Comparison of ENCODE assay signal across 11 cellular contexts in the genomic region with DNA sequence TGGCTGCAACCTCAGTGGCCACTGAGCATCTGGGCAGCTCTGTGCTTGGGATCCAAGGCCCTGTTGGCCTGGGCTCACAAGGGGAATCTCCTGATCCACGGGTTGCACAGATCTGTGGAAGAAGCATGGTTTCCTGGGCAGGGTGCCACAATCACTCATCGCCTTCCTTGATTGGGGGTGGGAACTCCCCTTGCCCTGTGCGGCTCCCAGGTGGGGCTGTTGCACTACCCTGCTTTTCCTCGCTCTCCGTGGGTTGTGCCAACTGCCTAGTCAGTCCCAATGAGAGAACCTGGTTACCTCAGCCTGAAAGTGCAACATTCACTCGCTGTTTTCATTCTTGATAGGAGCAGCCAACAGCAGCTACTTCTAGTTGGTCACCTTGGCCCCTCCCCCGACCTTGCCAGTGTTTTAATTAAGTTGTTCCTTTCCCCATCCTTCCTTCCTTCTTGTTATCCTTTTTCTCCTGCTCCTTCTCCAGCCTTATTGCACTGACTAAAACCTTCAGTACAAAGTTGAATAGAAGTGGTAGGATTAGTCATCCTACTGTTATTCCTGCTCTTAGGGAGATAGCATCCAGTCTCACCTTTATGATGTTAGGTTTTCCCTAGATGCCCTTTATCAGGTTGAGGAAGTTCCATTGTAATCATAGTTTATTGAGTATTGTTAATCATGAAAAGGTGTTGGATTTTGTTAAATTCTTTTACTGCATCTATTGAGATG. TPM values are rescaled to one million over a fixed set of nuclear protein-coding genes. Genes with fewer than 3 reads are reported as not detected.
DNase-seq lines count a peak whose midpoint lies in the region; ATAC-seq and TF ChIP-seq lines count a peak whose summit lies in the region.
"Not testable (repeated sequence)": the region's sequence is repeated elsewhere in the genome, so short reads cannot be mapped to it uniquely, and the experiment has no call there.
"Had no signal": no experiment of that assay in that cellular context is flagged by ENCODE, and none has a peak within 500 bp of the region (broad histone marks: within the 10 kb centered on the region; RNA-seq: fewer than 3 reads in every experiment).

No MANE protein-coding gene starts in this region.

- H4K20me1 ChIP-seq in hepatocyte (ENCODE audit: insufficient read depth, poor library complexity, severe bottlenecking): not testable (repeated sequence)

- H3K9me2 ChIP-seq in hepatocyte (replicated peaks; ENCODE audit: insufficient read depth): not testable (repeated sequence)

- TF ChIP-seq POLR2A in heart left ventricle (IDR thresholded peaks at IDR 0.05): not testable (repeated sequence)

- DNase-seq in M059J (ENCODE audit: low read depth) (peak; percentile 1), endodermal cell (peak; percentile 32), heart left ventricle (peak in 4 of 5 donors; percentile 4 to 45 (median 28)), hepatocyte (ENCODE audit: low spot score) (peak; percentile 8), renal cortical epithelial cell (ENCODE audit: low read depth) (peak; percentile 22)
- peak; percentile 12 for DNase-seq in activated CD4-positive, alpha-beta memory T cell treated with anti-CD3 and anti-CD28 coated beads for 36 hours
- DNase-seq in activated naive CD4-positive, alpha-beta T cell treated with anti-CD3 and anti-CD28 coated beads for 36 hours: peak; percentile 4
- DNase-seq in stimulated activated naive CD8-positive, alpha-beta T cell treated with anti-CD3 and anti-CD28 coated beads, Interleukin-15, amount 100 ng/mL, for 72 hours: peak in 1 of 2 donors; percentile 23

- H3K27me3 Mint-ChIP-seq in activated CD4-positive, alpha-beta memory T cell treated with anti-CD3 and anti-CD28 coated beads for 36 hours; activated naive CD4-positive, alpha-beta T cell treated with anti-CD3 and anti-CD28 coated beads for 36 hours (ENCODE audit: low read depth); endodermal cell (ENCODE audit: insufficient read depth); stimulated activated naive CD8-positive, alpha-beta T cell treated with anti-CD3 and anti-CD28 coated beads, Interleukin-15, amount 100 ng/mL, for 72 hours: not testable (repeated sequence)

- not testable (repeated sequence) for H3K9me3 ChIP-seq in endodermal cell (ENCODE audit: control insufficient read depth, low read length); heart left ventricle; hepatocyte (ENCODE audit: low read depth)

- peak; percentile 83 to 96 (median 90) for ATAC-seq in heart left ventricle
- peak; percentile 80 for ATAC-seq in stimulated activated naive CD8-positive, alpha-beta T cell treated with anti-CD3 and anti-CD28 coated beads, Interleukin-15, amount 100 ng/mL, for 72 hours

- not testable (repeated sequence) for H3K4me1 ChIP-seq in endodermal cell (ENCODE audit: control insufficient read depth, insufficient read depth, low read length); heart left ventricle; hepatocyte (ENCODE audit: insufficient read depth)

- CTCF ChIA-PET in activated CD4-positive, alpha-beta memory T cell treated with anti-CD3 and anti-CD28 coated beads for 36 hours (lab: Charles Lee); activated naive CD4-positive, alpha-beta T cell treated with anti-CD3 and anti-CD28 coated beads for 36 hours (lab: Charles Lee): not testable (repeated sequence)

- not testable (repeated sequence) for H3K9me3 Mint-ChIP-seq in activated CD4-positive, alpha-beta memory T cell treated with anti-CD3 and anti-CD28 coated beads for 36 hours; activated naive CD4-positive, alpha-beta T cell treated with anti-CD3 and anti-CD28 coated beads for 36 hours; endodermal cell; stimulated activated naive CD8-positive, alpha-beta T cell treated with anti-CD3 and anti-CD28 coated beads, Interleukin-15, amount 100 ng/mL, for 72 hours

- H3K36me3 ChIP-seq in endodermal cell (ENCODE audit: control insufficient read depth, insufficient read depth, low read length); heart left ventricle; hepatocyte (replicated peaks; ENCODE audit: insufficient read depth, low read depth): not testable (repeated sequence)

- not testable (repeated sequence) for H3K4me3 ChIP-seq in endodermal cell (ENCODE audit: low read length); heart left ventricle; hepatocyte

- H3K27ac ChIP-seq in endodermal cell (ENCODE audit: low read depth, low read length); heart left ventricle; hepatocyte: not testable (repeated sequence)

- H2AFZ ChIP-seq in hepatocyte: not testable (repeated sequence)

- peaks cover 13% of the 10 kb centered on the region for H3K36me3 Mint-ChIP-seq in activated CD4-positive, alpha-beta memory T cell treated with anti-CD3 and anti-CD28 coated beads for 36 hours
- H3K36me3 Mint-ChIP-seq in activated naive CD4-positive, alpha-beta T cell treated with anti-CD3 and anti-CD28 coated beads for 36 hours (ENCODE audit: low read depth): peaks cover 16% of the 10 kb centered on the region
- peaks cover 15% of the 10 kb centered on the region for H3K36me3 Mint-ChIP-seq in endodermal cell (ENCODE audit: low read depth)

- 85% methylated on average over 4 of the region's 7 CpGs; no CpG with 5 or more reads in 1 of the 2 experiments for WGBS in endodermal cell (ENCODE audit: insufficient coverage in 1 of 2, insufficient read length in 1 of 2), 2 experiments
- WGBS in heart left ventricle, 4 donors: 62 to 82% (median 81%) methylated on average over 2 to 6 of the region's 7 CpGs
- WGBS in hepatocyte (ENCODE audit: low lambda C conversion rate, missing lambda C conversion rate): 88% methylated on average over 2 of the region's 7 CpGs

- H3K27me3 ChIP-seq in endodermal cell (ENCODE audit: control insufficient read depth, insufficient read depth, low read length, poor library complexity, severe bottlenecking); heart left ventricle; hepatocyte: not testable (repeated sequence)

- H3K9ac ChIP-seq in endodermal cell (ENCODE audit: extremely low read depth, low read length, poor library complexity, severe bottlenecking): not testable (repeated sequence)

- not testable (repeated sequence) for H3K4me1 Mint-ChIP-seq in activated CD4-positive, alpha-beta memory T cell treated with anti-CD3 and anti-CD28 coated beads for 36 hours (ENCODE audit: low read depth); activated naive CD4-positive, alpha-beta T cell treated with anti-CD3 and anti-CD28 coated beads for 36 hours (ENCODE audit: low read depth); endodermal cell; stimulated activated naive CD8-positive, alpha-beta T cell treated with anti-CD3 and anti-CD28 coated beads, Interleukin-15, amount 100 ng/mL, for 72 hours

- H3K79me2 ChIP-seq in hepatocyte: not testable (repeated sequence)

- not testable (repeated sequence) for H3K4me2 ChIP-seq in hepatocyte

- not testable (repeated sequence) for H3K4me3 Mint-ChIP-seq in activated CD4-positive, alpha-beta memory T cell treated with anti-CD3 and anti-CD28 coated beads for 36 hours; activated naive CD4-positive, alpha-beta T cell treated with anti-CD3 and anti-CD28 coated beads for 36 hours; endodermal cell; stimulated activated naive CD8-positive, alpha-beta T cell treated with anti-CD3 and anti-CD28 coated beads, Interleukin-15, amount 100 ng/mL, for 72 hours

- not testable (repeated sequence) for H3K27ac Mint-ChIP-seq in activated CD4-positive, alpha-beta memory T cell treated with anti-CD3 and anti-CD28 coated beads for 36 hours; activated naive CD4-positive, alpha-beta T cell treated with anti-CD3 and anti-CD28 coated beads for 36 hours; endodermal cell; stimulated activated naive CD8-positive, alpha-beta T cell treated with anti-CD3 and anti-CD28 coated beads, Interleukin-15, amount 100 ng/mL, for 72 hours

- POLR2A ChIA-PET in activated CD4-positive, alpha-beta memory T cell treated with anti-CD3 and anti-CD28 coated beads for 36 hours (lab: Charles Lee): not testable (repeated sequence)

- not testable (repeated sequence) for TF ChIP-seq CTCF in endodermal cell (conservative IDR thresholded peaks at IDR 0.05); heart left ventricle (IDR thresholded peaks at IDR 0.05); hepatocyte (IDR thresholded peaks at IDR 0.05; ENCODE audit: poor library complexity)

- intact Hi-C loops in activated CD4-positive, alpha-beta memory T cell treated with anti-CD3 and anti-CD28 coated beads for 36 hours (cut with micrococcal nuclease); activated naive CD4-positive, alpha-beta T cell treated with anti-CD3 and anti-CD28 coated beads for 36 hours (cut with micrococcal nuclease); heart left ventricle (cut with DNase I): not testable (repeated sequence)

RNA-seq across cellular contexts. Expression of gene GPR89A, which starts 48.6 kb away (rescaled TPM):
- total RNA-seq in M059J (2014; rRNA removed; shearing (Covaris generic)): 70.5 and 120 TPM in 2 replicates
- total RNA-seq in activated CD4-positive, alpha-beta memory T cell treated with anti-CD3 and anti-CD28 coated beads for 36 hours: 10 to 100 TPM; 22.7 to 24.9 TPM
- 10 to 100 TPM; 18.0 to 19.4 TPM for total RNA-seq in activated naive CD4-positive, alpha-beta T cell treated with anti-CD3 and anti-CD28 coated beads for 36 hours
- total RNA-seq in endodermal cell (10 to 100 TPM; 33.9 to 34.5 TPM), heart left ventricle (10 to 100 TPM in 6 of 9 donors, 1 to 10 TPM in 3; 7.4 to 16.1 (median 10.8) TPM), hepatocyte (35.9 and 39.7 TPM in 2 replicates), renal cortical epithelial cell (44.6 and 54.2 TPM in 2 replicates)
- polyA plus RNA-seq in endodermal cell (2013, experiment 1 of 2): 23.7 TPM
- 22.1 TPM for polyA plus RNA-seq in endodermal cell (2013, experiment 2 of 2)
- polyA plus RNA-seq in heart left ventricle (10 to 100 TPM in 1 of 2 donors, 1 to 10 TPM in 1; 6.2 to 17.1 TPM), hepatocyte (29.5 and 31.9 TPM in 2 replicates)

RNA-seq across cellular contexts. Expression of gene PDZK1, which starts 50.8 kb away (rescaled TPM):
- total RNA-seq in M059J (2014; rRNA removed; shearing (Covaris generic)): 8.8 and 10.5 TPM in 2 replicates
- total RNA-seq in activated CD4-positive, alpha-beta memory T cell treated with anti-CD3 and anti-CD28 coated beads for 36 hours: not detected
- total RNA-seq in activated naive CD4-positive, alpha-beta T cell treated with anti-CD3 and anti-CD28 coated beads for 36 hours: not detected
- total RNA-seq in endodermal cell (10 to 100 TPM; 47.2 to 51.8 TPM), heart left ventricle (under 1 TPM in 3 of 9 donors, not detected in 6; 0.20 to 0.25 (median 0.20) TPM), hepatocyte (44.9 and 50.5 TPM in 2 replicates), renal cortical epithelial cell (34.4 and 229 TPM in 2 replicates)
- polyA plus RNA-seq in endodermal cell (2013, experiment 1 of 2): 12.6 TPM
- 13.9 TPM for polyA plus RNA-seq in endodermal cell (2013, experiment 2 of 2)
- polyA plus RNA-seq in heart left ventricle (under 1 TPM; 0.07 to 0.57 TPM), hepatocyte (30.4 and 44.1 TPM in 2 replicates)
- total RNA-seq: CD8-positive, alpha-beta memory T cell; H9 had no signal
- polyA plus RNA-seq: CD14-positive monocyte had no signal
